In the genomic region with DNA sequence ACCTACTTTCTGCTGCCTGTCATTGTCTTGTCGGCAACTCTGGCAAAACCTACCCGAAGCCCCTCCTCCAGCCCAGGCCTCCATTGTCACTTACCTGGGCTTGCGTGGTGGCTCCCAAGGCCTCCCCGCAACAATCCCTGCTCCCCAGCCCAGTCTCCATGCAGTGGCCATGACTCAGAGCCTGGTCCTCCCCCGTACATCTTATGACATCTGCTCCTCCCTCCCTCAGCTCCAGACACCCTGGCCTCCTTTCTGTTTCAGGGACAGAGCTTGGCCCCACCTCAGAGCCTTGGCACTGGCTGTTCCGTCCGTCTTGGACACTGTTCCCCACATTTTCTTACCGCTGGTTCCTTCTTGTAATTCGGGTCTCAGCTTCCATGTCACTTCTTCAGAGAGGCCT, we compare ENCODE assay signal across 3 cellular contexts. TPM values are rescaled to one million over a fixed set of nuclear protein-coding genes. Genes with fewer than 3 reads are reported as not detected.
"Had no signal": no experiment of that assay in that cellular context is flagged by ENCODE, and none has a peak within 500 bp of the region (broad histone marks: within the 10 kb centered on the region; RNA-seq: fewer than 3 reads in every experiment).

No MANE protein-coding gene starts in this region.

RNA-seq across cellular contexts. Expression of gene GRAPL, which starts 2.1 kb away (rescaled TPM):
- total RNA-seq: astrocyte, chondrocyte, hepatocyte had no signal
- polyA plus RNA-seq: hepatocyte had no signal
